ENCODE assay signal across 8 cellular contexts in genomic region chr12:132761032-132761910, GRCh38. TPM values are rescaled to one million over a fixed set of nuclear protein-coding genes. Genes with fewer than 3 reads are reported as not detected.
A peak's percentile ranks its signal among the peaks of the same experiment; 100 is the strongest.
DNase-seq lines count a peak whose midpoint lies in the region; ATAC-seq, FAIRE-seq and TF ChIP-seq lines count a peak whose summit lies in the region.

Gene ANKLE2, minus strand, starts transcription at chr12:132761832. Its CDS starts 34 bp downstream, at chr12:132761798.

- H3K27ac Mint-ChIP-seq in astrocyte (ENCODE audit: unreplicated experiment), result peak within 1 kb of the TSS; percentile 100

- H4K20me1 ChIP-seq in astrocyte (ENCODE audit: insufficient read depth, low read length) (peaks cover 44% of the 10 kb centered on the region), hepatocyte (ENCODE audit: insufficient read depth, poor library complexity, severe bottlenecking) (peaks cover 37% of the 10 kb centered on the region)

- H3K27me3 ChIP-seq in HUES6 (ENCODE audit: control insufficient read depth, insufficient read depth, low read length) (no peaks in the 10 kb centered on the region), astrocyte (ENCODE audit: insufficient read depth, low read length) (no peaks in the 10 kb centered on the region), hepatocyte (no peaks in the 10 kb centered on the region)

- no peaks in the 10 kb centered on the region for H3K9me2 ChIP-seq in hepatocyte (replicated peaks; ENCODE audit: insufficient read depth)

- no peaks in the 10 kb centered on the region for H3K27me3 Mint-ChIP-seq in astrocyte (ENCODE audit: low read depth, unreplicated experiment)

- no peak for FAIRE-seq in astrocyte (lab: Jason Lieb, UNC)

- peak; percentile 37 for ATAC-seq in GM21423 (IDR thresholded peaks at IDR 0.05; ENCODE audit: unreplicated experiment)

- H3K4me3 Mint-ChIP-seq in astrocyte (ENCODE audit: unreplicated experiment), result peak within 1 kb of the TSS; percentile 92

- H3K4me2 ChIP-seq in astrocyte (ENCODE audit: low read length), result peak within 1 kb of the TSS; percentile 98
- H3K4me2 ChIP-seq in hepatocyte, result peak within 1 kb of the TSS; percentile 90

- H3K9me3 ChIP-seq in HUES6 (ENCODE audit: control insufficient read depth, insufficient read depth, low read depth, low read length), result no peaks in the 10 kb centered on the region
- H3K9me3 ChIP-seq in astrocyte (ENCODE audit: insufficient read depth, low read depth, low read length), result no peaks in the 10 kb centered on the region
- H3K9me3 ChIP-seq in hepatocyte (ENCODE audit: low read depth), result no peaks in the 10 kb centered on the region

- intact Hi-C loops in T-helper 2 cell treated with Interferon-gamma antibody and Interleukin-4, amounts not matched to agents 100 ng/mL and 5 ng/mL, for 36 hours (cut with micrococcal nuclease), result loop anchor here (2.0 to 5.0 kb wide), 3 partner anchors 66 to 371 kb away; partner anchors contain the start of genes GOLGA3, POLE, PXMP2 and ZNF10

- 1% methylated on average over 37 of the region's 95 CpGs for WGBS in hepatocyte (ENCODE audit: low lambda C conversion rate, missing lambda C conversion rate)

- H3K27ac ChIP-seq in HUES6 (ENCODE audit: low read depth, low read length) (peak within 1 kb of the TSS; percentile 92), astrocyte (ENCODE audit: low read depth, low read length) (peak within 1 kb of the TSS; percentile 100), hepatocyte (peak within 1 kb of the TSS; percentile 100)

- TF ChIP-seq CTCF in astrocyte (IDR thresholded peaks at IDR 0.05; ENCODE audit: insufficient read depth, low read depth, low read length) (no peak), hepatocyte (IDR thresholded peaks at IDR 0.05; ENCODE audit: poor library complexity) (no peak)

- H3K79me2 ChIP-seq in astrocyte (ENCODE audit: insufficient read depth, low read length), result peaks cover 55% of the 10 kb centered on the region
- H3K79me2 ChIP-seq in hepatocyte, result peaks cover 57% of the 10 kb centered on the region

- H3K9ac ChIP-seq in HUES6 (ENCODE audit: low read length), result peak within 1 kb of the TSS; percentile 85
- peak within 1 kb of the TSS; percentile 100 for H3K9ac ChIP-seq in astrocyte (ENCODE audit: low read length)

- H3K4me1 ChIP-seq in HUES6 (ENCODE audit: control insufficient read depth, insufficient read depth, low read length) (peaks cover 5% of the 10 kb centered on the region), astrocyte (ENCODE audit: insufficient read depth, low read length) (peaks cover 12% of the 10 kb centered on the region), hepatocyte (ENCODE audit: insufficient read depth) (peaks cover 9% of the 10 kb centered on the region)

- H3K9me3 Mint-ChIP-seq in astrocyte (ENCODE audit: unreplicated experiment), result peaks cover 2% of the 10 kb centered on the region

- H3K4me3 ChIP-seq in HUES6 (ENCODE audit: low read depth, low read length) (peak within 1 kb of the TSS; percentile 79), astrocyte (ENCODE audit: insufficient read depth, low read depth, low read length) (peak within 1 kb of the TSS; percentile 99), hepatocyte (peak within 1 kb of the TSS; percentile 93), skeletal muscle cell (ENCODE audit: low read depth, low read length) (peak within 1 kb of the TSS; percentile 83)

- H3K36me3 Mint-ChIP-seq in astrocyte (ENCODE audit: low read depth, unreplicated experiment), result peaks cover 5% of the 10 kb centered on the region

- peaks cover 13% of the 10 kb centered on the region for H3K4me1 Mint-ChIP-seq in astrocyte (ENCODE audit: low read depth, unreplicated experiment)

- peaks cover 17% of the 10 kb centered on the region for H3K36me3 ChIP-seq in HUES6 (ENCODE audit: control insufficient read depth, insufficient read depth, low read length)
- H3K36me3 ChIP-seq in astrocyte (ENCODE audit: insufficient read depth, low read length), result peaks cover 7% of the 10 kb centered on the region
- H3K36me3 ChIP-seq in hepatocyte (replicated peaks; ENCODE audit: insufficient read depth, low read depth), result no peaks in the 10 kb centered on the region

- H2AFZ ChIP-seq in astrocyte (ENCODE audit: low read depth, low read length) (peak within 1 kb of the TSS; percentile 59), hepatocyte (peak within 1 kb of the TSS; percentile 95)

- peak; percentile 29 for DNase-seq in DMS79 (lab: John Stamatoyannopoulos, UW)
- DNase-seq in astrocyte (ENCODE audit: low read depth), result peak; percentile 74
- peak; percentile 88 for DNase-seq in hepatocyte (ENCODE audit: low spot score)
- peak; percentile 39 for DNase-seq in skeletal muscle cell (ENCODE audit: low read depth)
- DNase-seq in inferior parietal cortex (ENCODE audit: extremely low spot score), result no peak

RNA-seq across cellular contexts. Expression of gene ANKLE2, which starts in this region (rescaled TPM):
- 97.9 and 104 TPM in 2 replicates for total RNA-seq in T-helper 2 cell treated with Interferon-gamma antibody and Interleukin-4, amounts not matched to agents 100 ng/mL and 5 ng/mL, for 36 hours
- total RNA-seq in astrocyte (123 and 140 TPM in 2 replicates), hepatocyte (54.4 and 70.3 TPM in 2 replicates)
- 45.3 and 52.5 TPM in 2 replicates for polyA plus RNA-seq in hepatocyte
